ENCODE assay signal across 5 cellular contexts in the genomic region with DNA sequence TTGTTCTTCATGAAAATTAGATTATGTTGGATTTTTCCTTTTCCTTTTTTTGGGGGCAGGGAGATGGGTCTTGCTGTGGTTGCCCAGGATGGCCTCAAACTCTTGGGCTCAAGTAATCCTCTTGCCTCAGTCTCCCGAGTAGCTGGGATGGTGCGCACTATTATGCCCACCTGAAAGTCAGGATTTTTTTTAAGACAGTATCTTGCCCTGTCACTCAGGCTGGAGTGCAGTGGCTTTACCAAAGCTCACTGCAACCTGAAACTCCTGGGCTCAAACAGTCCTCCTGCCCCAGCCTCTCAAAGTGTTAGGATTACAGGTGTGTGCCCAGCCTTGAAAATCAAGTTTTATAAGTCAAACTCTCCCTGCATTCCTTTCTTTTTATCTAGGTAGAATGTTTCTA.
"Had no signal": no experiment of that assay in that cellular context is flagged by ENCODE, and none has a peak within 500 bp of the region (broad histone marks: within the 10 kb centered on the region; RNA-seq: fewer than 3 reads in every experiment).

No MANE protein-coding gene starts in this region.

- ATAC-seq: GM23338, HCT116, HepG2 had no signal

- H3K9me3 Mint-ChIP-seq: GM23338, H9 had no signal

- DNase-seq: H9, KG1 had no signal

- H3K27ac Mint-ChIP-seq: GM23338, H9 had no signal
